ENCODE assay signal across 22 cellular contexts in genomic region chr16:11045846-11046245, GRCh38.
DNase-seq lines count a peak whose midpoint lies in the region; ATAC-seq and TF ChIP-seq lines count a peak whose summit lies in the region.
"Had no signal": no experiment of that assay in that cellular context is flagged by ENCODE, and none has a peak within 500 bp of the region (broad histone marks: within the 10 kb centered on the region; RNA-seq: fewer than 3 reads in every experiment).

No MANE protein-coding gene starts in this region.

- DNase-seq in activated CD8-positive, alpha-beta memory T cell treated with anti-CD3 and anti-CD28 coated beads, Interleukin-2, amount 50 U/mL, for 48 hours, result peak; percentile 40
- DNase-seq in activated CD8-positive, alpha-beta memory T cell treated with anti-CD3 and anti-CD28 coated beads for 24 hours, result no peak
- peak; percentile 19 for DNase-seq in LHCN-M2 (ENCODE audit: low read depth)
- peak; percentile 72 for DNase-seq in fibroblast of peridontal ligament (ENCODE audit: extremely low read depth)
- no peak for DNase-seq in smooth muscle cell (lab: John Stamatoyannopoulos, UW; ENCODE audit: unreplicated experiment)
- no peak for DNase-seq in foreskin melanocyte
- DNase-seq in cerebellar nuclear complex (lab: John Stamatoyannopoulos, UW), result no peak
- DNase-seq: activated naive CD8-positive, alpha-beta T cell treated with anti-CD3 and anti-CD28 coated beads, Interleukin-2, amount 10 ng/mL, durations not matched to agents 7 days and 5 days; C1 segment of cervical spinal cord; foreskin keratinocyte; mesendoderm; naive thymus-derived CD4-positive, alpha-beta T cell; NCI-H1436 treated with DMSO at 0.1 percent for 48 hours; NCI-H2171 treated with DMSO at 0.1 percent for 48 hours; ovary; right cardiac atrium; SHP77 treated with DMSO at 0.1 percent for 48 hours; testis; WERI-Rb-1 had no signal

- H3K4me3 ChIP-seq in smooth muscle cell, result no peak overlapping the region
- H3K4me3 ChIP-seq: breast epithelium, ovary, testis had no signal

- 52% methylated on average over 5 of the region's 5 CpGs for WGBS in smooth muscle cell (ENCODE audit: low lambda C conversion rate)

- TF ChIP-seq CTCF in smooth muscle cell (IDR thresholded peaks at IDR 0.05; ENCODE audit: borderline replicate concordance, insufficient read depth, poor library complexity, severe bottlenecking), result no peak

- no peaks in the 10 kb centered on the region for H3K27me3 ChIP-seq in smooth muscle cell (ENCODE audit: low read depth)
- H3K27me3 ChIP-seq: breast epithelium, foreskin keratinocyte, ovary, testis had no signal

- H3K79me2 ChIP-seq in smooth muscle cell (ENCODE audit: low read depth), result no peaks in the 10 kb centered on the region

- no peaks in the 10 kb centered on the region for H3K9me3 ChIP-seq in smooth muscle cell (replicated peaks; ENCODE audit: low read depth)
- H3K9me3 ChIP-seq: breast epithelium, ovary, testis had no signal

- peak overlapping the region; percentile 38 for H3K27ac ChIP-seq in smooth muscle cell (ENCODE audit: low read depth)
- H3K27ac ChIP-seq: foreskin keratinocyte, testis, WERI-Rb-1 had no signal

- peaks cover 12% of the 10 kb centered on the region for H3K4me1 ChIP-seq in smooth muscle cell (ENCODE audit: low read depth)
- H3K4me1 ChIP-seq: breast epithelium, testis had no signal

- H3K36me3 ChIP-seq in smooth muscle cell (ENCODE audit: low read depth), result no peaks in the 10 kb centered on the region
- H3K36me3 ChIP-seq: breast epithelium, ovary had no signal

- H3F3A ChIP-seq in smooth muscle cell (ENCODE audit: low read depth), result peaks cover 15% of the 10 kb centered on the region

- H2AFZ ChIP-seq in smooth muscle cell (ENCODE audit: low read depth), result no peak overlapping the region

- H3K4me2 ChIP-seq in smooth muscle cell, result peak overlapping the region; percentile 45

- no peak for ATAC-seq in GM18858 (IDR thresholded peaks at IDR 0.05; ENCODE audit: unreplicated experiment)
- ATAC-seq: foreskin keratinocyte; naive thymus-derived CD4-positive, alpha-beta T cell; stimulated activated effector memory CD8-positive, alpha-beta T cell treated with anti-CD3 and anti-CD28 coated beads, Interleukin-12 subunit alpha, Interleukin-12 subunit beta, amount 100 ng/mL, for 72 hours had no signal

- H4K20me1 ChIP-seq in smooth muscle cell (ENCODE audit: low read depth), result no peaks in the 10 kb centered on the region

- no peak overlapping the region for H3K9ac ChIP-seq in smooth muscle cell (ENCODE audit: low read depth)

Comparison
In these comparisons a context has a peak if more than half of its experiments do, and no peak if none do; other contexts are left out.
1. DNase-seq: peak in activated CD8-positive, alpha-beta memory T cell treated with anti-CD3 and anti-CD28 coated beads, Interleukin-2, amount 50 U/mL, for 48 hours (single experiment), LHCN-M2 (single experiment) and fibroblast of peridontal ligament (single experiment); none in activated CD8-positive, alpha-beta memory T cell treated with anti-CD3 and anti-CD28 coated beads for 24 hours (single experiment), smooth muscle cell (single experiment), foreskin melanocyte (single experiment) and cerebellar nuclear complex (0 of 2).